In genomic region chr1:6962956-6963915, GRCh38 we compare ENCODE assay signal across 1 cellular context.
TF ChIP-seq lines count a peak whose summit lies in the region.

No MANE protein-coding gene starts in this region.

TF ChIP-seq in HEK293, 187 proteins besides CTCF, POLR2A, EP300 and RAD21 (continued from another document and continues in another):
- 0 out of 2 replicates have a peak, but pooled peaks have one; percentile 5 for TF ChIP-seq ZBTB6 (tag by site-specific recombination; IDR thresholded peaks at IDR 0.05)
- TF ChIP-seq ZNF266 (tag by site-specific recombination; IDR thresholded peaks at IDR 0.05; ENCODE audit: low read depth), result no peak
- TF ChIP-seq ZNF501 (tag by site-specific recombination; IDR thresholded peaks at IDR 0.05), result peak; percentile 58; the same call in 1 of the 2 replicates
- no peak for TF ChIP-seq ZNF138 (tag by site-specific recombination; IDR thresholded peaks at IDR 0.05; ENCODE audit: borderline replicate concordance)
- no peak for TF ChIP-seq ZSCAN16 (tag by site-specific recombination; IDR thresholded peaks at IDR 0.05)
- 0 out of 2 replicates have a peak, but pooled peaks have one; percentile 56 for TF ChIP-seq ZEB2 (tag by site-specific recombination; IDR thresholded peaks at IDR 0.05)
- no peak for TF ChIP-seq ZNF48 (tag by site-specific recombination; IDR thresholded peaks at IDR 0.05)
- no peak for TF ChIP-seq ZFP41 (tag by site-specific recombination; IDR thresholded peaks at IDR 0.05; ENCODE audit: borderline replicate concordance)
- no peak for TF ChIP-seq ZBTB20 (tag by site-specific recombination; IDR thresholded peaks at IDR 0.05)
- TF ChIP-seq ZNF24 (tag by site-specific recombination; IDR thresholded peaks at IDR 0.05), result no peak
- TF ChIP-seq ZFP37 (tag by site-specific recombination; IDR thresholded peaks at IDR 0.05), result no peak
- TF ChIP-seq ZNF701 (tag by site-specific recombination; IDR thresholded peaks at IDR 0.05), result no peak
- TF ChIP-seq TCF7L2 (IDR thresholded peaks at IDR 0.05; ENCODE audit: borderline replicate concordance, low read depth, low read length), result no peak
- no peak for TF ChIP-seq SALL2 (tag by site-specific recombination; IDR thresholded peaks at IDR 0.05; ENCODE audit: borderline replicate concordance)
- TF ChIP-seq ZNF792 (tag by site-specific recombination; IDR thresholded peaks at IDR 0.05), result no peak
- no peak for TF ChIP-seq ZNF274 (IDR thresholded peaks at IDR 0.05; ENCODE audit: low read length)
- TF ChIP-seq ZNF274 (tag by site-specific recombination; IDR thresholded peaks at IDR 0.05; ENCODE audit: borderline replicate concordance), result no peak
- TF ChIP-seq ZNF350 (tag by site-specific recombination; IDR thresholded peaks at IDR 0.05), result no peak
- TF ChIP-seq BCL6B (tag by site-specific recombination; IDR thresholded peaks at IDR 0.05), result no peak
- TF ChIP-seq SCRT1 (tag by site-specific recombination; IDR thresholded peaks at IDR 0.05; ENCODE audit: borderline replicate concordance), result no peak
- peak; percentile 85 for TF ChIP-seq IKZF3 (tag by site-specific recombination; IDR thresholded peaks at IDR 0.05)
- TF ChIP-seq ZNF354C (tag by site-specific recombination; IDR thresholded peaks at IDR 0.05; ENCODE audit: borderline replicate concordance, low read depth), result no peak
- no peak for TF ChIP-seq ZNF664 (tag by site-specific recombination; IDR thresholded peaks at IDR 0.05)
- TF ChIP-seq ZNF398 (tag by site-specific recombination; IDR thresholded peaks at IDR 0.05), result no peak
- peak; percentile 89 for TF ChIP-seq ZNF366 (tag by site-specific recombination; conservative IDR thresholded peaks at IDR 0.05)
- no peak for TF ChIP-seq ZNF677 (tag by site-specific recombination; IDR thresholded peaks at IDR 0.05)
- no peak for TF ChIP-seq ZBTB7A (tag by site-specific recombination; IDR thresholded peaks at IDR 0.05; ENCODE audit: low read depth)
- TF ChIP-seq ZNF580 (tag by site-specific recombination; IDR thresholded peaks at IDR 0.05), result peak; percentile 45; the same call in 1 of the 2 replicates
- TF ChIP-seq ZNF302 (tag by site-specific recombination; IDR thresholded peaks at IDR 0.05; ENCODE audit: low read depth), result no peak
- TF ChIP-seq ZNF16 (tag by site-specific recombination; IDR thresholded peaks at IDR 0.05; ENCODE audit: low read depth), result no peak
- no peak for TF ChIP-seq ZBTB10 (tag by site-specific recombination; IDR thresholded peaks at IDR 0.05)
- TF ChIP-seq ZNF114 (tag by site-specific recombination; IDR thresholded peaks at IDR 0.05), result no peak
- peak; percentile 77 for TF ChIP-seq ZFP69B (tag by site-specific recombination; IDR thresholded peaks at IDR 0.05)
- TF ChIP-seq ZNF624 (tag by site-specific recombination; IDR thresholded peaks at IDR 0.05), result no peak
- peak; percentile 79 for TF ChIP-seq ZNF629 (tag by site-specific recombination; IDR thresholded peaks at IDR 0.05)
- TF ChIP-seq ZNF658 (tag by site-specific recombination; IDR thresholded peaks at IDR 0.05), result no peak
- TF ChIP-seq YY2 (tag by site-specific recombination; IDR thresholded peaks at IDR 0.05), result peak; percentile 58; the same call in 1 of the 2 replicates
- no peak for TF ChIP-seq AEBP2 (tag by site-specific recombination; IDR thresholded peaks at IDR 0.05; ENCODE audit: borderline replicate concordance)
- no peak for TF ChIP-seq ZNF544 (tag by site-specific recombination; IDR thresholded peaks at IDR 0.05)
- TF ChIP-seq ZNF791 (tag by site-specific recombination; IDR thresholded peaks at IDR 0.05), result no peak
- 0 out of 2 replicates have a peak, but pooled peaks have one; percentile 5 for TF ChIP-seq KLF8 (tag by site-specific recombination; IDR thresholded peaks at IDR 0.05)
- TF ChIP-seq ZNF146 (tag by site-specific recombination; IDR thresholded peaks at IDR 0.05), result no peak
- TF ChIP-seq ZNF280C (tag by site-specific recombination; IDR thresholded peaks at IDR 0.05), result no peak
- TF ChIP-seq ZNF239 (tag by site-specific recombination; IDR thresholded peaks at IDR 0.05), result no peak
- no peak for TF ChIP-seq ELK4 (IDR thresholded peaks at IDR 0.05; ENCODE audit: borderline replicate concordance, low read depth, low read length)
- no peak for TF ChIP-seq SETDB1 (IDR thresholded peaks at IDR 0.05; ENCODE audit: insufficient read length, low read length)
- TF ChIP-seq MEIS1 (CRISPR knock-in tag; IDR thresholded peaks at IDR 0.05; ENCODE audit: borderline replicate concordance), result no peak
- peak; percentile 45 for TF ChIP-seq PRDM4 (tag by site-specific recombination; IDR thresholded peaks at IDR 0.05)
- no peak for TF ChIP-seq ZFHX2 (tag by site-specific recombination; conservative IDR thresholded peaks at IDR 0.05)
- TF ChIP-seq SP3 (tag by site-specific recombination; IDR thresholded peaks at IDR 0.05), result peak; percentile 98
- TF ChIP-seq ZNF223 (tag by site-specific recombination; IDR thresholded peaks at IDR 0.05), result no peak
- TF ChIP-seq EGR2 (tag by site-specific recombination; IDR thresholded peaks at IDR 0.05; ENCODE audit: low read depth), result no peak; the same call in 1 of the 2 replicates
- peak; percentile 81 for TF ChIP-seq ZNF843 (tag by site-specific recombination; IDR thresholded peaks at IDR 0.05)
- no peak for TF ChIP-seq ZNF626 (tag by site-specific recombination; IDR thresholded peaks at IDR 0.05)
- peak; percentile 74; the same call in 1 of the 2 replicates for TF ChIP-seq INSM2 (tag by site-specific recombination; IDR thresholded peaks at IDR 0.05)
